Comparison of ENCODE assay signal across 14 cellular contexts in the genomic region with DNA sequence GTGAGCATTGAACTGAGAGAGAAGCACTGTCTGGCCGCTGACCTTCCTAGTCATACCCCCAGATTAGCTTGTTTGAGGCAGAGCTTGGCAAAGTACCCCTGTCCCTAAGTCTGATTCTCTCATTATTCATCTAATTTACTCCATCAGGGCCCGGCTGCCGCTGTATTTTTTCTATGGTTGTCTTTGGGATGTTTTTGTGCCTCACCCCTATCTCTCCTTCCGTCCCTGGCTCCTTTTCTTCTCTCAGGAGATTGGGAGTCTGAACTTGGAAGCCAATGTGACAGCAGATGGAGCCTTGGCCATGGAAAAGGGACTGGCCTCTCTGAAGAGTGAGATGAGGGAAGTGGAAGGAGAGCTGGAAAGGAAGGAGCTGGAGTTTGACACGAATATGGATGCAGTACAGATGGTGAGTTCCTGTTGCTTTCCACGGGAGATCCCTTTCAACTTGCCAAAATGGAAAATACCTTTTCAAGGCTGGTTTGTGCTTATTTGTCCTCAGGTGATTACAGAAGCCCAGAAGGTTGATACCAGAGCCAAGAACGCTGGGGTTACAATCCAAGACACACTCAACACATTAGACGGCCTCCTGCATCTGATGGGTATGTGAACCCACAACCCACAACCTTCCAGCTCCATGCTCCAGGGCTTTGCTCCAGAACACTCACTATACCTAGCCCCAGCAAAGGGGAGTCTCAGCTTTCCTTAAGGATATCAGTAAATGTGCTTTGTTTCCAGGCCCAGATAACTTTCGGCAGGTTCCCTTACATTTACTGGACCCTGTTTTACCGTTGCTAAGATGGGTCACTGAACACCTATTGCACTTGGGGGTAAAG. TPM values are rescaled to one million over a fixed set of nuclear protein-coding genes. Genes with fewer than 3 reads are reported as not detected.
DNase-seq lines count a peak whose midpoint lies in the region; ATAC-seq and TF ChIP-seq lines count a peak whose summit lies in the region.
"Had no signal": no experiment of that assay in that cellular context is flagged by ENCODE, and none has a peak within 500 bp of the region (broad histone marks: within the 10 kb centered on the region; RNA-seq: fewer than 3 reads in every experiment).

No MANE protein-coding gene starts in this region.

- H2AFZ ChIP-seq in IMR-90 (replicated peaks; ENCODE audit: low read length, poor library complexity): peak overlapping the region; percentile 53

- dilution Hi-C loops in IMR-90 (cut with HindIII; ENCODE audit: low sequenced_read_pairs, unreplicated experiment): no loop called here

- H3K9ac ChIP-seq in IMR-90 (ENCODE audit: low read depth, low read length) (no peak overlapping the region), subcutaneous abdominal adipose tissue (ENCODE audit: low read length in 5 of 5) (peak overlapping the region in 1 of 5 donors; percentile 70)

- H3K4me3 ChIP-seq in IMR-90 (ENCODE audit: insufficient read depth, low read depth, low read length) (no peak overlapping the region), subcutaneous abdominal adipose tissue (ENCODE audit: low read depth in 1 of 5, low read length in 5 of 5) (no peak overlapping the region)
- H3K4me3 ChIP-seq: MG63 had no signal

- H3K27ac ChIP-seq in IMR-90 (ENCODE audit: insufficient read depth, low read length) (no peak overlapping the region), subcutaneous abdominal adipose tissue (ENCODE audit: low read depth, low read length) (peak overlapping the region; percentile 87)

- H3K4ac ChIP-seq in IMR-90 (ENCODE audit: low read depth, low read length): peak overlapping the region; percentile 27; the same call in 1 of the 2 replicates

- H3K36me3 ChIP-seq in IMR-90 (ENCODE audit: control insufficient read depth, insufficient read depth, low read length) (no peaks in the 10 kb centered on the region), subcutaneous abdominal adipose tissue (ENCODE audit: control insufficient read depth in 5 of 5, insufficient read depth in 5 of 5, low read length in 5 of 5) (no peaks in the 10 kb centered on the region)
- H3K36me3 ChIP-seq: MG63 had no signal

- no peaks in the 10 kb centered on the region; a peak in 1 of 4 replicates for H3K79me1 ChIP-seq in IMR-90 (ENCODE audit: low read depth in 1 of 2, low read length in 2 of 2)

- no peak overlapping the region for H3K23ac ChIP-seq in IMR-90 (ENCODE audit: low read depth, low read length)

- TF ChIP-seq CTCF in IMR-90 (conservative IDR thresholded peaks at IDR 0.05; ENCODE audit: low read depth, low read length): no peak

- intact Hi-C loops in IMR-90 (cut with micrococcal nuclease): loop anchor here (5.0 kb wide), 1 partner anchor 98 kb away; no protein-coding TSS in a partner anchor
- intact Hi-C loops in left ventricle myocardium superior (cut with micrococcal nuclease): loop anchor here (10.0 kb wide), 1 partner anchor 95 kb away; no protein-coding TSS in a partner anchor

- H3K56ac ChIP-seq in IMR-90 (ENCODE audit: extremely low read depth, insufficient read depth, low read length): no peak overlapping the region

- no peak overlapping the region for H4K5ac ChIP-seq in IMR-90 (ENCODE audit: low read depth, low read length)

- H4K20me1 ChIP-seq in IMR-90 (ENCODE audit: insufficient read depth, low read length): no peaks in the 10 kb centered on the region

- TF ChIP-seq RAD21 in IMR-90 (IDR thresholded peaks at IDR 0.05; ENCODE audit: low read length): no peak

- H3K27me3 ChIP-seq in IMR-90 (ENCODE audit: control insufficient read depth, insufficient read depth, low read length) (no peaks in the 10 kb centered on the region), subcutaneous abdominal adipose tissue (ENCODE audit: control insufficient read depth in 5 of 5, insufficient read depth in 4 of 5, low read length in 5 of 5) (no peaks in the 10 kb centered on the region)
- H3K27me3 ChIP-seq: MG63 had no signal

- no peak overlapping the region for H3K4me2 ChIP-seq in IMR-90 (ENCODE audit: low read depth, low read length)

- DNase-seq in IMR-90 (no peak), cerebellar cortex (ENCODE audit: low spot score) (peak; percentile 98), left ventricle myocardium superior (peak; percentile 63), OCI-M2 (lab: John Stamatoyannopoulos, UW; ENCODE audit: unreplicated experiment) (no peak), NAMALWA (ENCODE audit: low spot score) (no peak)
- no peak for DNase-seq in activated T-cell treated with anti-CD3 and anti-CD28 coated beads, Interleukin-2, amount 50 U/mL, for 1 hour
- DNase-seq: activated CD4-positive, alpha-beta T cell treated with anti-CD3 and anti-CD28 coated beads, Interleukin-2, amount 10 ng/mL, durations not matched to agents 7 days and 5 days; effector CD8-positive, alpha-beta T cell; HCEC 1CT; MG63; NCI-H2029; NCI-H524 treated with DMSO at 0.1 percent for 48 hours had no signal

- no peak overlapping the region for H2AK9ac ChIP-seq in IMR-90 (replicated peaks; ENCODE audit: low read depth, low read length, poor library complexity)

- H3K4me1 ChIP-seq in IMR-90 (ENCODE audit: control insufficient read depth, insufficient read depth, low read length) (peaks cover 10% of the 10 kb centered on the region), subcutaneous abdominal adipose tissue (ENCODE audit: control insufficient read depth in 5 of 5, insufficient read depth in 5 of 5, low read length in 5 of 5) (peaks cover 13 to 70% (median 44%) of the 10 kb centered on the region in 5 donors)

- no peak overlapping the region for H3K18ac ChIP-seq in IMR-90 (ENCODE audit: low read depth, low read length)

- 40% methylated on average over 1 of the region's 10 CpGs; no CpG with 5 or more reads in 1 of the 2 experiments for WGBS in IMR-90 (ENCODE audit: extremely low coverage in 2 of 2, insufficient read length in 1 of 2), 2 experiments

- H3K9me3 ChIP-seq in IMR-90 (ENCODE audit: control insufficient read depth, insufficient read depth, low read length) (no peaks in the 10 kb centered on the region), subcutaneous abdominal adipose tissue (ENCODE audit: control insufficient read depth in 5 of 5, low read length in 5 of 5) (no peaks in the 10 kb centered on the region)

- H2BK15ac ChIP-seq in IMR-90 (ENCODE audit: low read depth, low read length): peak overlapping the region; percentile 41; the same call in 1 of the 3 replicates

- TF ChIP-seq POLR2A in IMR-90 (IDR thresholded peaks at IDR 0.05; ENCODE audit: low read depth, low read length): no peak

- no TSS peak for BruUV-seq in IMR-90 (replicated peaks; lab: Mats Ljungman, UMichigan)

- H2AK5ac ChIP-seq in IMR-90 (ENCODE audit: low read depth, low read length): peak overlapping the region; percentile 73

- H4K8ac ChIP-seq in IMR-90 (ENCODE audit: low read depth in 2 of 2, low read length in 2 of 2): peak overlapping the region in 1 of 2 experiments; percentile 19; a peak in 1 of 4 replicates

- H3K9me1 ChIP-seq in IMR-90 (ENCODE audit: insufficient read depth, low read length): peaks cover 9% of the 10 kb centered on the region

- in situ Hi-C loops in IMR-90 (cut with MboI; ENCODE audit: low sequenced_read_pairs): loop anchor here (10.0 to 25.0 kb wide), 2 partner anchors 215 to 278 kb away; a partner anchor contains a TSS

- H3K14ac ChIP-seq in IMR-90 (replicated peaks; ENCODE audit: low read depth, low read length): 0 out of 2 replicates have a peak overlapping the region, but pooled peaks have one; percentile 23

- POLR2A ChIA-PET in IMR-90 (lab: Charles Lee; ENCODE audit: unreplicated experiment): no interaction called here

- peak overlapping the region; percentile 33; the same call in 1 of the 2 replicates for H4K91ac ChIP-seq in IMR-90 (ENCODE audit: insufficient read depth, low read depth, low read length)

- ATAC-seq in IMR-90 (ENCODE audit: low read depth) (no peak), left ventricle myocardium superior (peak; percentile 55), HG03571 (IDR thresholded peaks at IDR 0.05; ENCODE audit: unreplicated experiment) (no peak)

- CTCF ChIA-PET in IMR-90 (lab: Yijun Ruan, JAX): no interaction called here

- no peak overlapping the region for H2BK5ac ChIP-seq in IMR-90 (ENCODE audit: low read depth, low read length, poor library complexity, severe bottlenecking)

- H2BK20ac ChIP-seq in IMR-90 (ENCODE audit: low read depth, low read length): peak overlapping the region; percentile 37; the same call in 1 of the 2 replicates

- peak overlapping the region; percentile 33; the same call in 1 of the 2 replicates for H2BK120ac ChIP-seq in IMR-90 (ENCODE audit: low read depth, low read length)

TF ChIP-seq in IMR-90, 13 proteins besides CTCF, POLR2A, EP300 and RAD21 (continues in another document):
- TF ChIP-seq SMC3 (IDR thresholded peaks at IDR 0.05; ENCODE audit: low read depth, low read length) (no peak), CEBPB (IDR thresholded peaks at IDR 0.05; ENCODE audit: low read depth, low read length) (no peak), RFX5 (IDR thresholded peaks at IDR 0.05; ENCODE audit: low read depth, low read length) (no peak), MAFK (IDR thresholded peaks at IDR 0.05; ENCODE audit: low read depth, low read length) (no peak), FOS (IDR thresholded peaks at IDR 0.05; ENCODE audit: low read depth, low read length) (no peak), MAZ (IDR thresholded peaks at IDR 0.05; ENCODE audit: borderline replicate concordance, low read depth, low read length) (no peak), CHD1 (IDR thresholded peaks at IDR 0.05; ENCODE audit: low read depth, low read length) (no peak), MXI1 (IDR thresholded peaks at IDR 0.05; ENCODE audit: borderline replicate concordance, low read depth, low read length) (no peak), NFE2L2 (IDR thresholded peaks at IDR 0.05; ENCODE audit: low read depth, low read length) (no peak)
- TF ChIP-seq, protein P1, sequence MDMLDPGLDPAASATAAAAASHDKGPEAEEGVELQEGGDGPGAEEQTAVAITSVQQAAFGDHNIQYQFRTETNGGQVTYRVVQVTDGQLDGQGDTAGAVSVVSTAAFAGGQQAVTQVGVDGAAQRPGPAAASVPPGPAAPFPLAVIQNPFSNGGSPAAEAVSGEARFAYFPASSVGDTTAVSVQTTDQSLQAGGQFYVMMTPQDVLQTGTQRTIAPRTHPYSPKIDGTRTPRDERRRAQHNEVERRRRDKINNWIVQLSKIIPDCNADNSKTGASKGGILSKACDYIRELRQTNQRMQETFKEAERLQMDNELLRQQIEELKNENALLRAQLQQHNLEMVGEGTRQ (IDR thresholded peaks at IDR 0.05; ENCODE audit: low read depth, low read length): no peak

RNA-seq across cellular contexts. Expression of a gene that starts 53.9 kb away (rescaled TPM):
- total RNA-seq in IMR-90 (2012; rRNA removed) (2.2 and 2.3 TPM in 2 replicates), left ventricle myocardium superior (3.7 TPM)
- 2.6 and 2.8 TPM in 2 replicates for polyA plus RNA-seq in IMR-90 (2012; rRNA removed)
- polyA plus RNA-seq in IMR-90 (2012; cell fraction: cytosol; rRNA removed): 1.4 TPM in 2 replicates
- 1.1 and 2.6 TPM in 2 replicates for polyA plus RNA-seq in IMR-90 (2012; cell fraction: nucleus; rRNA removed; ENCODE audit: low replicate concordance)

Comparison
In these comparisons a context has a peak if more than half of its experiments do, and no peak if none do; other contexts are left out.
1. DNase-seq: peak in cerebellar cortex (single experiment) and left ventricle myocardium superior (single experiment); none in IMR-90 (single experiment), activated T-cell treated with anti-CD3 and anti-CD28 coated beads, Interleukin-2, amount 50 U/mL, for 1 hour (single experiment), OCI-M2 (single experiment) and NAMALWA (single experiment).